ENCODE assay signal across 22 cellular contexts in the genomic region with DNA sequence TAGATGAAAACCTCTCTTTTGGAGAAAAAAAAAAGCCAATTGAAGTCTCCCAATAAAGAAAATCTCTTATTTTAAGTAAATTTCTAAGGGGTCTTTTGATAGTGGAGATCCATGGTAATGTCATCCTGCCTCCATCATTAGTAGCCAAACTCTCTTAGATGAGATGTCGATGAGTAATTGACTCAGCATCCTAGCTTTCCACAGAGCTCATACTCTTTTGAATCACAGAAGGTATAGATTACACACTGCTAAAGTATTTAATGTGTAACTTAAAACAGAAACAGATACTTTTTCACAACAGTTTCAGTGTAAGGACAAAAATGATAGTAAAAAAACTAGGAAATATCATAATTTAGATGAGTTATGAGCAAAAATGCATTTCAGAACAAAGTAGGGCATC. TPM values are rescaled to one million over a fixed set of nuclear protein-coding genes. Genes with fewer than 3 reads are reported as not detected.
DNase-seq lines count a peak whose midpoint lies in the region; ATAC-seq, FAIRE-seq and TF ChIP-seq lines count a peak whose summit lies in the region.
"Had no signal": no experiment of that assay in that cellular context is flagged by ENCODE, and none has a peak within 500 bp of the region (broad histone marks: within the 10 kb centered on the region; RNA-seq: fewer than 3 reads in every experiment).

No MANE protein-coding gene starts in this region.

- H3K79me2 ChIP-seq in astrocyte (ENCODE audit: insufficient read depth, low read length), result no peaks in the 10 kb centered on the region

- H3K27me3 ChIP-seq in astrocyte (ENCODE audit: insufficient read depth, low read length), result no peaks in the 10 kb centered on the region

- peaks cover 8% of the 10 kb centered on the region for H3K4me1 Mint-ChIP-seq in astrocyte (ENCODE audit: low read depth, unreplicated experiment)
- no peaks in the 10 kb centered on the region for H3K4me1 Mint-ChIP-seq in activated CD4-positive, alpha-beta memory T cell treated with anti-CD3 and anti-CD28 coated beads for 36 hours (ENCODE audit: low read depth)
- H3K4me1 Mint-ChIP-seq: activated B cell treated with CpG ODN at 0.5 μM for 24 hours; CD4-positive, alpha-beta memory T cell; neural crest cell had no signal

- ATAC-seq in HG02642 (IDR thresholded peaks at IDR 0.05; ENCODE audit: poor library complexity, unreplicated experiment), result no peak
- ATAC-seq: stimulated activated naive CD8-positive, alpha-beta T cell treated with anti-CD3 and anti-CD28 coated beads, Interleukin-15, Interleukin-2, amounts not matched to agents 100 U/mL and 50 U/mL, for 24 hours had no signal

- no peak overlapping the region for H3K9ac ChIP-seq in astrocyte (ENCODE audit: low read length)

- no peak overlapping the region for H3K4me3 Mint-ChIP-seq in astrocyte (ENCODE audit: unreplicated experiment)
- no peak overlapping the region for H3K4me3 Mint-ChIP-seq in activated CD4-positive, alpha-beta memory T cell treated with anti-CD3 and anti-CD28 coated beads for 36 hours
- H3K4me3 Mint-ChIP-seq: activated B cell treated with CpG ODN at 0.5 μM for 24 hours; CD4-positive, alpha-beta memory T cell; mesothelial cell of epicardium; neural crest cell; T-helper 1 cell treated with Interleukin-12 subunit alpha and Interleukin-12 subunit beta and Interleukin-4 antibody, amounts not matched to agents 30 μg/mL and 1 μg/mL, for 36 hours; type B pancreatic cell had no signal

- peak overlapping the region; percentile 56 for H3K4me2 ChIP-seq in astrocyte (ENCODE audit: low read length)

- peak overlapping the region; percentile 40 for H3K27ac ChIP-seq in astrocyte (ENCODE audit: low read depth, low read length)

- H2AFZ ChIP-seq in astrocyte (ENCODE audit: low read depth, low read length), result no peak overlapping the region

- TF ChIP-seq CTCF in astrocyte (IDR thresholded peaks at IDR 0.05; ENCODE audit: insufficient read depth, low read depth, low read length), result no peak
- TF ChIP-seq CTCF in foreskin fibroblast (IDR thresholded peaks at IDR 0.05; ENCODE audit: low read depth, low read length), result no peak

- CTCF ChIA-PET in activated CD4-positive, alpha-beta memory T cell treated with anti-CD3 and anti-CD28 coated beads for 36 hours (lab: Charles Lee), result no interaction called here

- no peaks in the 10 kb centered on the region for H3K36me3 Mint-ChIP-seq in astrocyte (ENCODE audit: low read depth, unreplicated experiment)
- no peaks in the 10 kb centered on the region for H3K36me3 Mint-ChIP-seq in activated CD4-positive, alpha-beta memory T cell treated with anti-CD3 and anti-CD28 coated beads for 36 hours
- H3K36me3 Mint-ChIP-seq: CD4-positive, alpha-beta memory T cell; type B pancreatic cell had no signal

- H3K9me3 ChIP-seq in astrocyte (ENCODE audit: insufficient read depth, low read depth, low read length), result no peaks in the 10 kb centered on the region

- peak overlapping the region; percentile 93 for H3K27ac Mint-ChIP-seq in astrocyte (ENCODE audit: unreplicated experiment)
- no peak overlapping the region for H3K27ac Mint-ChIP-seq in activated CD4-positive, alpha-beta memory T cell treated with anti-CD3 and anti-CD28 coated beads for 36 hours
- H3K27ac Mint-ChIP-seq: activated B cell treated with CpG ODN at 0.5 μM for 24 hours; CD4-positive, alpha-beta memory T cell; mesothelial cell of epicardium; T-helper 1 cell treated with Interleukin-12 subunit alpha and Interleukin-12 subunit beta and Interleukin-4 antibody, amounts not matched to agents 30 μg/mL and 1 μg/mL, for 36 hours; type B pancreatic cell had no signal

- peak; percentile 89 for FAIRE-seq in astrocyte (lab: Jason Lieb, UNC)
- FAIRE-seq: A204.1, islet of Langerhans had no signal

- H4K20me1 ChIP-seq in astrocyte (ENCODE audit: insufficient read depth, low read length), result no peaks in the 10 kb centered on the region

- no peaks in the 10 kb centered on the region for H3K27me3 Mint-ChIP-seq in astrocyte (ENCODE audit: low read depth, unreplicated experiment)
- H3K27me3 Mint-ChIP-seq in activated CD4-positive, alpha-beta memory T cell treated with anti-CD3 and anti-CD28 coated beads for 36 hours, result no peaks in the 10 kb centered on the region
- H3K27me3 Mint-ChIP-seq: activated B cell treated with CpG ODN at 0.5 μM for 24 hours; CD4-positive, alpha-beta memory T cell; type B pancreatic cell had no signal

- H3K4me3 ChIP-seq in astrocyte (ENCODE audit: insufficient read depth, low read depth, low read length) (no peak overlapping the region), foreskin fibroblast (ENCODE audit: low read depth in 1 of 2, low read length in 2 of 2) (no peak overlapping the region)

- DNase-seq in A172 (ENCODE audit: low spot score), result peak; percentile 18
- peak; percentile 88 for DNase-seq in HCEC 1CT
- peak; percentile 47 for DNase-seq in astrocyte (ENCODE audit: low read depth)
- peak; percentile 72 to 81 for DNase-seq in foreskin fibroblast
- no peak for DNase-seq in NCI-H2081 treated with DMSO at 0.1 percent for 48 hours (lab: John Stamatoyannopoulos, UW)
- no peak for DNase-seq in activated CD4-positive, alpha-beta memory T cell treated with anti-CD3 and anti-CD28 coated beads for 36 hours
- DNase-seq in activated CD4-positive, alpha-beta T cell treated with anti-CD3 and anti-CD28 coated beads, Interleukin-2, amount 50 U/mL, for 4 hours, result no peak
- DNase-seq: activated B cell treated with CpG ODN at 0.5 μM for 24 hours; CD4-positive, alpha-beta memory T cell; DND-41; head of caudate nucleus; NCI-H1694; NCI-H446; Right ventricle myocardium superior; stimulated activated naive CD8-positive, alpha-beta T cell treated with anti-CD3 and anti-CD28 coated beads, Interleukin-15, Interleukin-2, amounts not matched to agents 100 U/mL and 50 U/mL, for 24 hours had no signal

- peaks cover 4% of the 10 kb centered on the region for H3K4me1 ChIP-seq in astrocyte (ENCODE audit: insufficient read depth, low read length)

- H3K9me3 Mint-ChIP-seq in astrocyte (ENCODE audit: unreplicated experiment), result peaks cover 6% of the 10 kb centered on the region
- H3K9me3 Mint-ChIP-seq in activated CD4-positive, alpha-beta memory T cell treated with anti-CD3 and anti-CD28 coated beads for 36 hours, result peaks cover 4% of the 10 kb centered on the region
- H3K9me3 Mint-ChIP-seq: activated B cell treated with CpG ODN at 0.5 μM for 24 hours; T-helper 1 cell treated with Interleukin-12 subunit alpha and Interleukin-12 subunit beta and Interleukin-4 antibody, amounts not matched to agents 30 μg/mL and 1 μg/mL, for 36 hours had no signal

- no peaks in the 10 kb centered on the region for H3K36me3 ChIP-seq in astrocyte (ENCODE audit: insufficient read depth, low read length)

- POLR2A ChIA-PET in activated CD4-positive, alpha-beta memory T cell treated with anti-CD3 and anti-CD28 coated beads for 36 hours (lab: Charles Lee), result no interaction called here

- intact Hi-C loops in activated CD4-positive, alpha-beta memory T cell treated with anti-CD3 and anti-CD28 coated beads for 36 hours (cut with micrococcal nuclease), result no loop called here

RNA-seq across cellular contexts. Expression of gene MAGI2, which starts 19.4 kb away (rescaled TPM):
- total RNA-seq in A172 (2014; rRNA removed; shearing (Covaris generic)), result 1.4 and 1.5 TPM in 2 replicates
- 5.4 and 5.8 TPM in 2 replicates for total RNA-seq in astrocyte
- under 1 TPM; 0.17 TPM for total RNA-seq in activated CD4-positive, alpha-beta memory T cell treated with anti-CD3 and anti-CD28 coated beads for 36 hours

Comparison
In these comparisons a context has a peak if more than half of its experiments do, and no peak if none do; other contexts are left out.
1. DNase-seq: peak in A172 (single experiment), HCEC 1CT (single experiment), astrocyte (single experiment) and foreskin fibroblast (2 of 2); none in NCI-H2081 treated with DMSO at 0.1 percent for 48 hours (single experiment), activated CD4-positive, alpha-beta memory T cell treated with anti-CD3 and anti-CD28 coated beads for 36 hours (single experiment) and activated CD4-positive, alpha-beta T cell treated with anti-CD3 and anti-CD28 coated beads, Interleukin-2, amount 50 U/mL, for 4 hours (0 of 2).